ENCODE assay signal across 8 cellular contexts in the genomic region with DNA sequence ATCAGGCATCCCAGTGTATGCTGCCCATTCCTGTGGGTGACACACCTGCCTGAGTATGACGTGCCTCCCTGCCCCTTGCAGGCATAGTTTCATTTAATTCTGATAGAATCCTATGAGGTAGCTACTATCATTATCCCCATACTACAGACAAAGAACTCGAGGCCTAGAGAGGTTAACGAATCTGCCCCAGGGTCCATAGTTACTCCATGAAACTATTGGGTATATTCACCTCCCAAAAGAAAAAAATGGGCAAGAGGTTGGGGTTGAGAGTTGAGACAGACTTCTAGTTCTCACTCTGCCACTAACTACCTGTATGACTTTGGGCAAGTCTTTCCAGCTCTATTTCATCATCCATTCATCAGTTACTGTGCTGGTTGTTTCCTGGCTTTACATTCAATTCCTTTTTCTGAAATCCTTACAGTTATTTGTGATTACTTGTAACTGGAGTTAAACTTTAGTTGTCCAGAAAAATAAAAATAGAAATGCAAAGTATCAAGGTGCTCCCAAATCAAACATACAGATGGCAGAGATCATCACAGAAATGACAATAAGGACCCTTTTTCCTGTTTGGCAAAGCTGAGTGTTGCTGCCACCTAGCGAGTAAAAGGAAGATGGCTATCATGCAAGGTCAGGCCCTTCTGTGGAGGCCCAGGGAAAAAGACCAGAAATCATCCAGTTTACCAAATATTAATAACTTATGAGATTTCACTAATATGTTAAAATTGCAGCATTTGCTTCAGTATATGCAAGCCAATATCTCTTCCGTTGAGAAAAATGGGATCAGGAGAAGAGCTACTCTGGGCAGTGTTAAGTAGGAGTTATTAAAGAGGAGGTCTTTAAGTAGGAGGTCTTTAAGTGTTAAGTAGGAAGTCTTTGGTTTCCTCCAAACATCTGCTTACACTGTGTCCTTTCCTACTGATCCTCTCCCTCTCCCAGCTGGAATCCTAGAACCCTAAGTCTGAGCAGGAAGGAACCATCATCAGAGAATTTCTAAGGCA. TPM values are rescaled to one million over a fixed set of nuclear protein-coding genes. Genes with fewer than 3 reads are reported as not detected.
DNase-seq lines count a peak whose midpoint lies in the region; ATAC-seq and TF ChIP-seq lines count a peak whose summit lies in the region.

No MANE protein-coding gene starts in this region.

- peak; percentile 0 for DNase-seq in NK-92 treated with Interleukin-12 subunit alpha and Interleukin-12 subunit beta, amount 100 ng/mL, for 24 hours (lab: John Stamatoyannopoulos, UW)
- DNase-seq in NK-92 (lab: John Stamatoyannopoulos, UW; ENCODE audit: unreplicated experiment), result no peak
- DNase-seq in NOMO-1 treated with DMSO at 0.1 percent for 48 hours (lab: John Stamatoyannopoulos, UW; ENCODE audit: unreplicated experiment), result peak; percentile 38
- DNase-seq in activated T-cell treated with anti-CD3 and anti-CD28 coated beads, Interleukin-2, amount 50 U/mL, for 1 hour, result peak; percentile 35
- DNase-seq in fibroblast of the aortic adventitia (ENCODE audit: low read depth), result peak; percentile 59
- no peak for DNase-seq in psoas muscle

- 52 to 57% (median 54%) methylated on average over 5 of the region's 5 CpGs for WGBS in psoas muscle, 3 donors

- H3K4me3 ChIP-seq in fibroblast of the aortic adventitia (ENCODE audit: low read depth, low read length) (no peak overlapping the region), psoas muscle (no peak overlapping the region)

- H3K4me1 ChIP-seq in psoas muscle, result no peaks in the 10 kb centered on the region

- no peaks in the 10 kb centered on the region for H3K9me3 ChIP-seq in psoas muscle

- H3K27me3 ChIP-seq in psoas muscle (ENCODE audit: insufficient read depth in 3 of 3, low read length in 2 of 3), result no peaks in the 10 kb centered on the region

- H3K36me3 ChIP-seq in psoas muscle (ENCODE audit: insufficient read depth in 1 of 2, low read depth in 1 of 2), result no peaks in the 10 kb centered on the region

- peak; percentile 86 for TF ChIP-seq CTCF in fibroblast of the aortic adventitia (IDR thresholded peaks at IDR 0.05; ENCODE audit: insufficient read depth, low read length)
- TF ChIP-seq CTCF in psoas muscle (IDR thresholded peaks at IDR 0.05), result peak; percentile 82

- peak; percentile 60 for ATAC-seq in HG02798 (IDR thresholded peaks at IDR 0.05; ENCODE audit: poor library complexity, unreplicated experiment)
- ATAC-seq in psoas muscle, result peak; percentile 52 to 76 (median 62)
- no peak for ATAC-seq in HG03457 (IDR thresholded peaks at IDR 0.05; ENCODE audit: unreplicated experiment)

- no peak overlapping the region for H3K27ac ChIP-seq in psoas muscle

- intact Hi-C loops in psoas muscle (cut with DNase I), result loop anchor here (2.0 to 5.0 kb wide), 2 partner anchors 102 to 241 kb away; no protein-coding TSS in a partner anchor

RNA-seq across cellular contexts. Expression of a gene that starts 17.1 kb away (rescaled TPM):
- total RNA-seq in fibroblast of the aortic adventitia (ENCODE audit: low replicate concordance) (18.6 and 23.1 TPM in 2 replicates), psoas muscle (10 to 100 TPM in 3 of 4 donors, 1 to 10 TPM in 1; 7.6 to 14.8 (median 10.6) TPM)
- 1 to 10 TPM; 4.6 to 8.0 (median 6.2) TPM for polyA plus RNA-seq in psoas muscle

RNA-seq across cellular contexts. Expression of a gene that starts 32.4 kb away (rescaled TPM):
- total RNA-seq in fibroblast of the aortic adventitia (ENCODE audit: low replicate concordance) (not detected in 2 replicates), psoas muscle (under 1 TPM in 3 of 4 donors, not detected in 1; 0.05 to 0.12 (median 0.06) TPM)
- polyA plus RNA-seq in psoas muscle, result not detected

Comparison
In these comparisons a context has a peak if more than half of its experiments do, and no peak if none do; other contexts are left out.
1. DNase-seq: peak in NK-92 treated with Interleukin-12 subunit alpha and Interleukin-12 subunit beta, amount 100 ng/mL, for 24 hours (single experiment), NOMO-1 treated with DMSO at 0.1 percent for 48 hours (single experiment), activated T-cell treated with anti-CD3 and anti-CD28 coated beads, Interleukin-2, amount 50 U/mL, for 1 hour (single experiment) and fibroblast of the aortic adventitia (single experiment); none in NK-92 (single experiment) and psoas muscle (0 of 2).